In genomic region chr2:188978291-188979081, GRCh38 we compare ENCODE assay signal across 1 cellular context.
TF ChIP-seq lines count a peak whose summit lies in the region.

No MANE protein-coding gene starts in this region.

TF ChIP-seq in GM23338, 12 proteins besides CTCF, POLR2A, EP300 and RAD21 (continued from another document):
- TF ChIP-seq REST (IDR thresholded peaks at IDR 0.05; ENCODE audit: unreplicated experiment) (no peak), POLR2AphosphoS5 (IDR thresholded peaks at IDR 0.05; ENCODE audit: low read depth) (no peak), STAT1 (IDR thresholded peaks at IDR 0.05; ENCODE audit: unreplicated experiment) (no peak), JUNB (IDR thresholded peaks at IDR 0.05; ENCODE audit: unreplicated experiment) (no peak), EZH2phosphoT487 (IDR thresholded peaks at IDR 0.05; ENCODE audit: unreplicated experiment) (no peak), EZH2 (IDR thresholded peaks at IDR 0.05; ENCODE audit: low read depth, unreplicated experiment) (no peak), ZNF331 (CRISPR knock-in tag; IDR thresholded peaks at IDR 0.05; ENCODE audit: low read depth) (no peak)
- TF ChIP-seq, protein P1, sequence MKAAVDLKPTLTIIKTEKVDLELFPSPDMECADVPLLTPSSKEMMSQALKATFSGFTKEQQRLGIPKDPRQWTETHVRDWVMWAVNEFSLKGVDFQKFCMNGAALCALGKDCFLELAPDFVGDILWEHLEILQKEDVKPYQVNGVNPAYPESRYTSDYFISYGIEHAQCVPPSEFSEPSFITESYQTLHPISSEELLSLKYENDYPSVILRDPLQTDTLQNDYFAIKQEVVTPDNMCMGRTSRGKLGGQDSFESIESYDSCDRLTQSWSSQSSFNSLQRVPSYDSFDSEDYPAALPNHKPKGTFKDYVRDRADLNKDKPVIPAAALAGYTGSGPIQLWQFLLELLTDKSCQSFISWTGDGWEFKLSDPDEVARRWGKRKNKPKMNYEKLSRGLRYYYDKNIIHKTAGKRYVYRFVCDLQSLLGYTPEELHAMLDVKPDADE (IDR thresholded peaks at IDR 0.05): no peak
